8 cellular contexts compared by ENCODE assay signal in genomic region chr2:96554293-96555145, GRCh38. TPM values are rescaled to one million over a fixed set of nuclear protein-coding genes. Genes with fewer than 3 reads are reported as not detected.
DNase-seq lines count a peak whose midpoint lies in the region; ATAC-seq and TF ChIP-seq lines count a peak whose summit lies in the region.

No MANE protein-coding gene starts in this region.

- peak overlapping the region in 2 of 3 donors; percentile 12 to 82 for H3K27ac Mint-ChIP-seq in IgD-negative memory B cell
- H3K27ac Mint-ChIP-seq in activated naive CD8-positive, alpha-beta T cell treated with anti-CD3 and anti-CD28 coated beads for 36 hours = no peak overlapping the region

- H3K9me3 Mint-ChIP-seq in IgD-negative memory B cell = peaks cover 0 to 4% (median 0%) of the 10 kb centered on the region in 3 donors
- no peaks in the 10 kb centered on the region for H3K9me3 Mint-ChIP-seq in activated naive CD8-positive, alpha-beta T cell treated with anti-CD3 and anti-CD28 coated beads for 36 hours

- ATAC-seq in heart left ventricle = peak; percentile 59 to 74 (median 72)
- no peak for ATAC-seq in GM21367 (IDR thresholded peaks at IDR 0.05; ENCODE audit: unreplicated experiment)

- H3K27me3 Mint-ChIP-seq in IgD-negative memory B cell = no peaks in the 10 kb centered on the region
- H3K27me3 Mint-ChIP-seq in activated naive CD8-positive, alpha-beta T cell treated with anti-CD3 and anti-CD28 coated beads for 36 hours = no peaks in the 10 kb centered on the region

- DNase-seq in NCI-H2227 (lab: John Stamatoyannopoulos, UW; ENCODE audit: unreplicated experiment) (peak; percentile 36), NCI-H2227 treated with DMSO at 0.1 percent for 48 hours (lab: John Stamatoyannopoulos, UW) (no peak), SW 1271 (lab: John Stamatoyannopoulos, UW) (peak; percentile 17 to 36), heart left ventricle (peak; percentile 72 to 87 (median 76)), putamen (ENCODE audit: low spot score) (peak; percentile 59)
- DNase-seq in activated naive CD8-positive, alpha-beta T cell treated with anti-CD3 and anti-CD28 coated beads for 36 hours = peak; percentile 74

- WGBS in heart left ventricle, 4 donors = 36 to 59% (median 44%) methylated on average over 19 to 35 of the region's 35 CpGs

- TF ChIP-seq POLR2A in heart left ventricle (IDR thresholded peaks at IDR 0.05) = no peak

- H3K4me1 Mint-ChIP-seq in IgD-negative memory B cell = peaks cover 0 to 8% (median 7%) of the 10 kb centered on the region in 3 donors
- peaks cover 18% of the 10 kb centered on the region for H3K4me1 Mint-ChIP-seq in activated naive CD8-positive, alpha-beta T cell treated with anti-CD3 and anti-CD28 coated beads for 36 hours

- H3K27me3 ChIP-seq in heart left ventricle = no peaks in the 10 kb centered on the region

- peak; percentile 91 to 100 (median 96) for TF ChIP-seq CTCF in heart left ventricle (IDR thresholded peaks at IDR 0.05)

- H3K4me3 ChIP-seq in heart left ventricle = peak overlapping the region in 4 of 12 donors; percentile 10 to 35 (median 26)

- peak overlapping the region in 1 of 12 donors; percentile 38 for H3K27ac ChIP-seq in heart left ventricle

- no peaks in the 10 kb centered on the region for H3K9me3 ChIP-seq in heart left ventricle

- intact Hi-C loops in heart left ventricle (cut with DNase I) = loop anchor here in 4 of 10 donors (2.0 to 5.0 kb wide), 4 partner anchors 38 to 46 kb away; no protein-coding TSS in a partner anchor

- H3K4me1 ChIP-seq in heart left ventricle = peaks cover 0 to 15% (median 9%) of the 10 kb centered on the region in 12 donors

- peak overlapping the region in 2 of 4 donors; percentile 41 to 68 for H3K4me3 Mint-ChIP-seq in IgD-negative memory B cell
- H3K4me3 Mint-ChIP-seq in activated naive CD8-positive, alpha-beta T cell treated with anti-CD3 and anti-CD28 coated beads for 36 hours = peak overlapping the region; percentile 18

- peaks cover 0 to 41% (median 33%) of the 10 kb centered on the region in 9 donors for H3K36me3 ChIP-seq in heart left ventricle

- peaks cover 3% of the 10 kb centered on the region for H3K36me3 Mint-ChIP-seq in IgD-negative memory B cell
- H3K36me3 Mint-ChIP-seq in activated naive CD8-positive, alpha-beta T cell treated with anti-CD3 and anti-CD28 coated beads for 36 hours = peaks cover 6% of the 10 kb centered on the region

RNA-seq across cellular contexts. Expression of gene ARID5A, which starts 18.0 kb away (rescaled TPM):
- polyA plus RNA-seq in IgD-negative memory B cell (62.3 TPM), heart left ventricle (10 to 100 TPM; 35.6 to 41.2 TPM)
- 10 to 100 TPM; 59.5 to 61.7 TPM for total RNA-seq in activated naive CD8-positive, alpha-beta T cell treated with anti-CD3 and anti-CD28 coated beads for 36 hours
- total RNA-seq in heart left ventricle = 10 to 100 TPM; 13.3 to 50.2 (median 28.2) TPM

RNA-seq across cellular contexts. Expression of gene NEURL3, which starts 49.4 kb away (rescaled TPM):
- polyA plus RNA-seq in IgD-negative memory B cell (not detected), heart left ventricle (under 1 TPM in 1 of 2 donors, not detected in 1; 0.07 TPM)
- total RNA-seq in activated naive CD8-positive, alpha-beta T cell treated with anti-CD3 and anti-CD28 coated beads for 36 hours = under 1 TPM in 1 of 2 experiments, not detected in 1; 0.16 TPM
- total RNA-seq in heart left ventricle = under 1 TPM in 2 of 9 donors, not detected in 7; 0.27 to 0.75 TPM
